ENCODE assay signal across 29 cellular contexts in genomic region chr11:43957571-43957970, GRCh38. TPM values are rescaled to one million over a fixed set of nuclear protein-coding genes. Genes with fewer than 3 reads are reported as not detected.
"Had no signal": no experiment of that assay in that cellular context is flagged by ENCODE, and none has a peak within 500 bp of the region (broad histone marks: within the 10 kb centered on the region; RNA-seq: fewer than 3 reads in every experiment).

No MANE protein-coding gene starts in this region.

- H3K27ac ChIP-seq: brain microvascular endothelial cell, esophagus muscularis mucosa, foreskin keratinocyte, gastroesophageal sphincter, heart right ventricle had no signal

- FAIRE-seq: astrocyte, bronchial epithelial cell had no signal

- H3K27me3 ChIP-seq: esophagus muscularis mucosa, gastroesophageal sphincter, heart right ventricle had no signal

- DNase-seq: activated CD4-positive, alpha-beta memory T cell treated with anti-CD3 and anti-CD28 coated beads for 36 hours; activated CD4-positive, alpha-beta T cell treated with anti-CD3 and anti-CD28 coated beads for 36 hours; activated CD4-positive, alpha-beta T cell treated with anti-CD3 and anti-CD28 coated beads, Interleukin-2, amount 10 ng/mL, durations not matched to agents 24 days and 14 days; activated CD4-positive, CD25-positive, alpha-beta regulatory T cell; activated CD4-positive, CD25-positive, alpha-beta regulatory T cell treated with anti-CD3 and anti-CD28 coated beads, Interleukin-2, amount 50 U/mL, for 72 hours; activated CD8-positive, alpha-beta memory T cell treated with anti-CD3 and anti-CD28 coated beads, Interleukin-2, amount 10 ng/mL, durations not matched to agents 7 days and 5 days; activated CD8-positive, alpha-beta memory T cell treated with anti-CD3 and anti-CD28 coated beads, Interleukin-2, amount 50 U/mL, for 4 hours; activated CD8-positive, alpha-beta T cell treated with anti-CD3 and anti-CD28 coated beads, Interleukin-2, amount 10 ng/mL, durations not matched to agents 7 days and 5 days; activated effector memory CD4-positive, alpha-beta T cell treated with anti-CD3 and anti-CD28 coated beads, Interleukin-2, amount 50 U/mL, for 16 hours; activated naive CD4-positive, alpha-beta T cell treated with anti-CD3 and anti-CD28 coated beads for 36 hours; activated T-cell treated with anti-CD3 and anti-CD28 coated beads, Interleukin-2, amount 50 U/mL, for 1 hour; activated T-cell treated with anti-CD3 and anti-CD28 coated beads, Interleukin-2, amount 50 U/mL, for 48 hours; amniotic stem cell; anterior cingulate cortex; brain microvascular endothelial cell; cortex of kidney; dermis blood vessel endothelial cell; effector CD4-positive, alpha-beta T cell; effector memory CD8-positive, alpha-beta T cell; erythroblast; foreskin keratinocyte; heart right ventricle; T-helper 1 cell; T-helper 17 cell; T1000 had no signal

- H3K4me1 ChIP-seq: foreskin keratinocyte had no signal

- H3K4me3 ChIP-seq: esophagus muscularis mucosa, gastroesophageal sphincter, heart right ventricle had no signal

- H3K36me3 ChIP-seq: brain microvascular endothelial cell, esophagus muscularis mucosa, gastroesophageal sphincter, heart right ventricle had no signal

- ATAC-seq: activated CD4-positive, alpha-beta T cell treated with anti-CD3 and anti-CD28 coated beads for 36 hours; activated CD8-positive, alpha-beta memory T cell treated with anti-CD3 and anti-CD28 coated beads, Interleukin-2, amount 10 ng/mL, durations not matched to agents 7 days and 5 days; activated CD8-positive, alpha-beta T cell treated with anti-CD3 and anti-CD28 coated beads, Interleukin-2, amount 10 ng/mL, durations not matched to agents 7 days and 5 days; effector memory CD8-positive, alpha-beta T cell; foreskin keratinocyte; gastroesophageal sphincter; heart right ventricle; T-helper 17 cell had no signal

- H3K9me3 ChIP-seq: esophagus muscularis mucosa, gastroesophageal sphincter had no signal

RNA-seq across cellular contexts. Expression of gene C11orf96, which starts 15.1 kb away (rescaled TPM):
- total RNA-seq: foreskin keratinocyte had no signal
- polyA plus RNA-seq: foreskin keratinocyte had no signal
